ENCODE assay signal across 24 cellular contexts in the genomic region with DNA sequence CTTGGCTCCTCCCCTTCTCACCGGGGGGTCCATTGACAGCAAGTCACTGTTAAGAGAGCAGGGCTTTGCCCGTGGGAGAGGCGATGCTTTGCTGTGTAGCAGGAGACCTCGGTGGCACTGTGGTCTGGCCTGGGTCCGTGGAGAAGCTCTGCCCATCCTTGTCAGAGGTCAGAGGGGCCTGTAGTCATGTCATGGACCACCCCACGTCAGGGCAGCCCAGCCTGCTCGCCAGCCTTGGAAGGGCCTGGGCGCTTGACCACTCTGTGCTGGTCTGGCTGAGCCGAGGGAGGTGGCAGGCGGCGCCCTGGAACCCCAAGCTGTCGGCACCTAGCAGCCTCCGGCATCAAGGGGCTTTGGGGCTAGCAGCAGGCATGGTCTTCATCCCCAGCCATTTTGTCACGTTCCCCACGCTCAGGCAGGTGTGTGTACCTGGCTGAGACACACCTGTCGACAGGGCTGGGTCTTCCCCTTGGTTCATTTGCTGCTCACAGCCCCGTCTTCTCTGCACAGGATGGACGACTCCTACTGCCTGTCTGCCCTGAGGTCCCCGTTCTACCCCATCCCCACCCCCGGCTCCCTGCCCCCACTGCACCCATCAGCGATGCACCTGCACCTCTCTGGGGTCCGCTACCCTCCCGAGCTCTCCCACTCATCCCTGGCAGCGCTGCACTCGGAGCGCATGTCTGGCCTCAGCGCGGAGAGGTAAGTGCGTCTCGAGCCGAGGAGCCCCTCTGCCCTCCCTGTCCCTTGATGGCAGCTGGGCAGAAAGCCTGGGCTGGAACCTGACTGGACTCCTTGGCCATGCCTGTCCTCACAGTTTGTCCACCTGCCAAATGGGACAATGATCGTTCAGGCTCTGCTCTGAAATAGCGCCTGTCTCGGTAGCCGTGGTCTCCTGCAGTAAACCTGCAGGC. TPM values are rescaled to one million over a fixed set of nuclear protein-coding genes. Genes with fewer than 3 reads are reported as not detected.
A peak's percentile ranks its signal among the peaks of the same experiment; 100 is the strongest.
DNase-seq lines count a peak whose midpoint lies in the region; ATAC-seq, FAIRE-seq and TF ChIP-seq lines count a peak whose summit lies in the region.
"Had no signal": no experiment of that assay in that cellular context is flagged by ENCODE, and none has a peak within 500 bp of the region (broad histone marks: within the 10 kb centered on the region; RNA-seq: fewer than 3 reads in every experiment).

No MANE protein-coding gene starts in this region.

- CTCF ChIA-PET in Caco-2 (lab: Charles Lee), result interaction anchor here (0.6 to 1.5 kb wide), 2 partner anchors 20 to 62 kb away, joined by 3 read pairs; no protein-coding TSS in a partner anchor
- CTCF ChIA-PET in IMR-90 (lab: Yijun Ruan, JAX), result no interaction called here

- TF ChIP-seq RAD21 in IMR-90 (IDR thresholded peaks at IDR 0.05; ENCODE audit: low read length), result no peak

- peaks cover 6% of the 10 kb centered on the region for H3K79me2 ChIP-seq in osteoblast (ENCODE audit: insufficient read depth, low read length)

- DNase-seq in Caco-2 (no peak), IMR-90 (no peak), osteoblast (ENCODE audit: insufficient read length, low spot score, missing footprints) (peak; percentile 71), AML-193 (lab: John Stamatoyannopoulos, UW) (no peak), GM12892 (ENCODE audit: insufficient read length) (no peak)
- DNase-seq in central memory CD8-positive, alpha-beta T cell (ENCODE audit: low spot score in 2 of 2), result no peak
- no peak for DNase-seq in activated CD4-positive, alpha-beta T cell treated with anti-CD3 and anti-CD28 coated beads for 1 hour
- DNase-seq: ACHN; CD4-positive, alpha-beta memory T cell; GF-D8; HCEC 1CT; NCI-H1105; NCI-H146; NCI-H2029; NCI-H2227 treated with DMSO at 0.1 percent for 48 hours; NCI-H510A; NCI-H774; NK-92 treated with Interleukin-12 subunit alpha and Interleukin-12 subunit beta, amount 100 ng/mL, for 24 hours; SJCRH30 had no signal

- no peaks in the 10 kb centered on the region for H3K4me1 ChIP-seq in Caco-2
- H3K4me1 ChIP-seq in IMR-90 (ENCODE audit: control insufficient read depth, insufficient read depth, low read length), result peaks cover 14% of the 10 kb centered on the region
- H3K4me1 ChIP-seq in osteoblast (ENCODE audit: insufficient read depth, low read length), result peaks cover 4% of the 10 kb centered on the region

- no peak overlapping the region for H2BK20ac ChIP-seq in IMR-90 (ENCODE audit: low read depth, low read length)

- H3K27me3 ChIP-seq in Caco-2 (replicated peaks; ENCODE audit: control insufficient read depth, insufficient read depth, low read length) (no peaks in the 10 kb centered on the region), IMR-90 (ENCODE audit: control insufficient read depth, insufficient read depth, low read length) (no peaks in the 10 kb centered on the region), osteoblast (ENCODE audit: insufficient read depth, low read length) (no peaks in the 10 kb centered on the region)
- H3K27me3 ChIP-seq: SJCRH30 had no signal

- ATAC-seq in IMR-90 (ENCODE audit: low read depth) (no peak), GM19467 (IDR thresholded peaks at IDR 0.05; ENCODE audit: unreplicated experiment) (no peak)
- no peak for ATAC-seq in central memory CD8-positive, alpha-beta T cell (replicated peaks; ENCODE audit: extremely low read depth, poor library complexity, severe bottlenecking)
- ATAC-seq: Panc1 had no signal

- H2BK120ac ChIP-seq in IMR-90 (ENCODE audit: low read depth, low read length), result no peak overlapping the region

- no peak overlapping the region for H4K5ac ChIP-seq in IMR-90 (ENCODE audit: low read depth, low read length)

- peaks cover 80% of the 10 kb centered on the region for H3K36me3 Mint-ChIP-seq in Caco-2 (ENCODE audit: insufficient read depth, unreplicated experiment)
- H3K36me3 Mint-ChIP-seq in central memory CD8-positive, alpha-beta T cell (ENCODE audit: insufficient read depth), result peaks cover 44% of the 10 kb centered on the region

- no peaks in the 10 kb centered on the region for H3K4me1 Mint-ChIP-seq in Caco-2 (ENCODE audit: low read depth, unreplicated experiment)
- peaks cover 11% of the 10 kb centered on the region for H3K4me1 Mint-ChIP-seq in central memory CD8-positive, alpha-beta T cell
- H3K4me1 Mint-ChIP-seq: CD4-positive, alpha-beta memory T cell had no signal

- H3K36me3 ChIP-seq in Caco-2 (ENCODE audit: control insufficient read depth, insufficient read depth, low read length), result peaks cover 10% of the 10 kb centered on the region
- peaks cover 59% of the 10 kb centered on the region for H3K36me3 ChIP-seq in IMR-90 (ENCODE audit: control insufficient read depth, insufficient read depth, low read length)
- H3K36me3 ChIP-seq in osteoblast (ENCODE audit: insufficient read depth, low read length), result peaks cover 58% of the 10 kb centered on the region

- in situ Hi-C loops in IMR-90 (cut with MboI; ENCODE audit: low sequenced_read_pairs), result loop anchor here (5.0 kb wide), 1 partner anchor 62 kb away; no protein-coding TSS in a partner anchor

- no peaks in the 10 kb centered on the region for H3K9me3 Mint-ChIP-seq in Caco-2 (ENCODE audit: unreplicated experiment)
- no peaks in the 10 kb centered on the region for H3K9me3 Mint-ChIP-seq in central memory CD8-positive, alpha-beta T cell

- H3K56ac ChIP-seq in IMR-90 (ENCODE audit: extremely low read depth, insufficient read depth, low read length), result no peak overlapping the region

- H3K9ac ChIP-seq in IMR-90 (ENCODE audit: low read depth, low read length), result no peak overlapping the region
- H3K9ac ChIP-seq: BLaER1 treated with 17β-estradiol and CSF1 and Interleukin-3, amounts not matched to agents 10 nM and 100 nM; KMS-11 had no signal

- 94% methylated on average over 24 of the region's 35 CpGs; no CpG with 5 or more reads in 1 of the 2 experiments for WGBS in IMR-90 (ENCODE audit: extremely low coverage in 2 of 2, insufficient read length in 1 of 2), 2 experiments

- no peak for TF ChIP-seq CTCF in Caco-2 (IDR thresholded peaks at IDR 0.05; ENCODE audit: insufficient read depth in 1 of 2, low read depth in 1 of 2, low read length in 1 of 2, severe bottlenecking in 1 of 2, unreplicated experiment in 1 of 2)
- no peak for TF ChIP-seq CTCF in IMR-90 (conservative IDR thresholded peaks at IDR 0.05; ENCODE audit: low read depth, low read length)
- TF ChIP-seq CTCF in osteoblast (IDR thresholded peaks at IDR 0.05; ENCODE audit: extremely low read depth, low read depth, low read length), result no peak

- no peak for FAIRE-seq in GM12892 (lab: Jason Lieb, UNC)

- no peak overlapping the region for H3K4ac ChIP-seq in IMR-90 (ENCODE audit: low read depth, low read length)

- BruUV-seq in Caco-2 (replicated peaks; lab: Mats Ljungman, UMichigan) (no TSS peak), IMR-90 (replicated peaks; lab: Mats Ljungman, UMichigan) (no TSS peak)

- H3K4me3 ChIP-seq in Caco-2 (ENCODE audit: low read depth, low read length) (no peak overlapping the region), IMR-90 (ENCODE audit: insufficient read depth, low read depth, low read length) (no peak overlapping the region), osteoblast (ENCODE audit: insufficient read depth, low read length) (no peak overlapping the region)
- H3K4me3 ChIP-seq: BLaER1 treated with 17β-estradiol and CSF1 and Interleukin-3, amounts not matched to agents 10 nM and 100 nM; SJCRH30 had no signal

- peak overlapping the region; percentile 32 for H2AFZ ChIP-seq in IMR-90 (replicated peaks; ENCODE audit: low read length, poor library complexity)
- H2AFZ ChIP-seq in osteoblast (ENCODE audit: low read length), result no peak overlapping the region

- H3K14ac ChIP-seq in IMR-90 (replicated peaks; ENCODE audit: low read depth, low read length), result no peak overlapping the region

- H2BK5ac ChIP-seq in IMR-90 (ENCODE audit: low read depth, low read length, poor library complexity, severe bottlenecking), result no peak overlapping the region

- H4K8ac ChIP-seq in IMR-90 (ENCODE audit: low read depth in 2 of 2, low read length in 2 of 2), result no peak overlapping the region

- H3K18ac ChIP-seq in IMR-90 (ENCODE audit: low read depth, low read length), result no peak overlapping the region

- H3K9me3 ChIP-seq in Caco-2 (no peaks in the 10 kb centered on the region), IMR-90 (ENCODE audit: control insufficient read depth, insufficient read depth, low read length) (no peaks in the 10 kb centered on the region), osteoblast (ENCODE audit: low read depth, low read length) (no peaks in the 10 kb centered on the region)
- H3K9me3 ChIP-seq: BLaER1 treated with 17β-estradiol and CSF1 and Interleukin-3, amounts not matched to agents 10 nM and 100 nM; SJCRH30 had no signal

- POLR2A ChIA-PET in Caco-2 (lab: Charles Lee), result interaction anchor here (0.6 kb wide), 1 partner anchor 10 kb away, joined by 10 read pairs; no protein-coding TSS in a partner anchor
- POLR2A ChIA-PET in IMR-90 (lab: Charles Lee; ENCODE audit: unreplicated experiment), result no interaction called here

- peak overlapping the region; percentile 15 for H2AK9ac ChIP-seq in IMR-90 (replicated peaks; ENCODE audit: low read depth, low read length, poor library complexity)

- H3K27ac Mint-ChIP-seq in Caco-2 (ENCODE audit: unreplicated experiment), result peak overlapping the region; percentile 37
- peak overlapping the region; percentile 46 for H3K27ac Mint-ChIP-seq in central memory CD8-positive, alpha-beta T cell (ENCODE audit: low read depth)

- no peak overlapping the region for H3K4me3 Mint-ChIP-seq in Caco-2 (ENCODE audit: unreplicated experiment)
- H3K4me3 Mint-ChIP-seq in central memory CD8-positive, alpha-beta T cell, result no peak overlapping the region
- H3K4me3 Mint-ChIP-seq: CD4-positive, alpha-beta memory T cell had no signal

- H3K27ac ChIP-seq in IMR-90 (ENCODE audit: insufficient read depth, low read length) (no peak overlapping the region), osteoblast (ENCODE audit: low read depth, low read length) (no peak overlapping the region)
- H3K27ac ChIP-seq: BLaER1 treated with 17β-estradiol and CSF1 and Interleukin-3, amounts not matched to agents 10 nM and 100 nM; HL-60; KMS-11; SJCRH30 had no signal

- no peak overlapping the region for H2BK15ac ChIP-seq in IMR-90 (ENCODE audit: low read depth, low read length)

- H3K4me2 ChIP-seq in IMR-90 (ENCODE audit: low read depth, low read length) (no peak overlapping the region), osteoblast (ENCODE audit: insufficient read depth, low read length) (no peak overlapping the region)
- H3K4me2 ChIP-seq: BLaER1 treated with 17β-estradiol and CSF1 and Interleukin-3, amounts not matched to agents 10 nM and 100 nM; KMS-11 had no signal

- no peak overlapping the region for H3K23ac ChIP-seq in IMR-90 (ENCODE audit: low read depth, low read length)

- 0 out of 2 replicates have a peak, but pooled peaks cover 6% of the 10 kb centered on the region for H3K9me1 ChIP-seq in IMR-90 (ENCODE audit: insufficient read depth, low read length)

- no peaks in the 10 kb centered on the region for H3K27me3 Mint-ChIP-seq in Caco-2 (ENCODE audit: insufficient read depth, unreplicated experiment)
- H3K27me3 Mint-ChIP-seq in central memory CD8-positive, alpha-beta T cell, result no peaks in the 10 kb centered on the region
- H3K27me3 Mint-ChIP-seq: CD4-positive, alpha-beta memory T cell had no signal

- H4K20me1 ChIP-seq in IMR-90 (ENCODE audit: insufficient read depth, low read length) (peaks cover 48% of the 10 kb centered on the region), osteoblast (ENCODE audit: insufficient read depth, low read length) (peaks cover 68% of the 10 kb centered on the region)

- peaks cover 11 to 29% of the 10 kb centered on the region in 2 experiments for H3K79me1 ChIP-seq in IMR-90 (ENCODE audit: low read depth in 1 of 2, low read length in 2 of 2)

- H4K91ac ChIP-seq in IMR-90 (ENCODE audit: insufficient read depth, low read depth, low read length), result no peak overlapping the region

- intact Hi-C loops in Caco-2 (cut with micrococcal nuclease; ENCODE audit: unreplicated experiment), result no loop called here
- intact Hi-C loops in IMR-90 (cut with micrococcal nuclease), result loop anchor here (5.0 kb wide), 1 partner anchor 62 kb away; no protein-coding TSS in a partner anchor

- H2AK5ac ChIP-seq in IMR-90 (ENCODE audit: low read depth, low read length), result no peak overlapping the region

- dilution Hi-C loops in IMR-90 (cut with HindIII; ENCODE audit: low sequenced_read_pairs, unreplicated experiment), result no loop called here

- TF ChIP-seq POLR2A in IMR-90 (IDR thresholded peaks at IDR 0.05; ENCODE audit: low read depth, low read length) (no peak), GM12892 (IDR thresholded peaks at IDR 0.05; ENCODE audit: low read depth, low read length) (no peak)

RNA-seq across cellular contexts. Expression of gene GINS2, which starts 33.3 kb away (rescaled TPM):
- total RNA-seq in Caco-2 (2022) (52.5 and 62.9 TPM in 2 replicates), IMR-90 (2012; rRNA removed) (12.8 and 13.4 TPM in 2 replicates), osteoblast (1.2 and 1.8 TPM in 2 replicates)
- 11.3 and 12.0 TPM in 2 replicates for polyA plus RNA-seq in IMR-90 (2012; rRNA removed)
- 4.0 and 9.5 TPM in 2 replicates for polyA plus RNA-seq in IMR-90 (2012; cell fraction: cytosol; rRNA removed)
- polyA plus RNA-seq in IMR-90 (2012; cell fraction: nucleus; rRNA removed; ENCODE audit: low replicate concordance), result 1.7 and 3.6 TPM in 2 replicates
- 41.4 TPM for polyA plus RNA-seq in GM12892 (2012; ENCODE audit: missing spikeins)

RNA-seq across cellular contexts. Expression of gene GSE1, which starts 42.4 kb away (rescaled TPM):
- total RNA-seq in Caco-2 (2022) (140 and 142 TPM in 2 replicates), IMR-90 (2012; rRNA removed) (9.4 and 14.9 TPM in 2 replicates), osteoblast (49.6 and 55.7 TPM in 2 replicates)
- polyA plus RNA-seq in IMR-90 (2012; rRNA removed), result 25.5 and 30.8 TPM in 2 replicates
- polyA plus RNA-seq in IMR-90 (2012; cell fraction: cytosol; rRNA removed), result 17.0 and 25.6 TPM in 2 replicates
- 79.5 and 93.9 TPM in 2 replicates for polyA plus RNA-seq in IMR-90 (2012; cell fraction: nucleus; rRNA removed; ENCODE audit: low replicate concordance)
- polyA plus RNA-seq in GM12892 (2012; ENCODE audit: missing spikeins), result 18.8 TPM
